In the genomic region with DNA sequence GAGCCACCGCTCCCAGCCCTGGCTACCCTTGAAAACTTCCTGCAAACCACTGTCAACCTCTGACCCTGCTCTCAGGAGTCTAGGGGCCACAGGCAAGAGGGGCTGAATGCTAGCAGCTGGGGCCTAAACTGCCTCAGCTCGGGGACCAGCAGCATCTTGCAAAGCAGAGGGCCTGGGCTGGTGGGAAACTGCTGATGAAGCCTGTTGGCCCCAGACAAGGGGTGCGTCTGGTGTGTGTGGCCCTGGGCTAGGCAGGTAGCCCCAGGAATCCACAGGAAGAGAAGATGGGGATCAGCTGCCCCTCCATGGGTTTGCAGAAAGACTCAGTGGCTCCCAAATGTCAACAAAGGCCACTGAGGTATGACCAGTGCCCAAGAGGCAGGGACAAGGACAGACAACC, we compare ENCODE assay signal across 5 cellular contexts.
"Had no signal": no experiment of that assay in that cellular context is flagged by ENCODE, and none has a peak within 500 bp of the region (broad histone marks: within the 10 kb centered on the region; RNA-seq: fewer than 3 reads in every experiment).

No MANE protein-coding gene starts in this region.

- H3K4me3 Mint-ChIP-seq: GM23338, H9 had no signal

- H3K9me3 Mint-ChIP-seq: GM23338, H9 had no signal

- H2AFZ ChIP-seq: GM23338 had no signal

- DNase-seq: H9, HCEC 1CT, IMR-90 had no signal

- H3K4me3 ChIP-seq: GM23338, K562 had no signal

- ATAC-seq: GM23338, K562 had no signal

- H3K4me2 ChIP-seq: GM23338 had no signal

- H3K27ac Mint-ChIP-seq: GM23338, H9 had no signal
